In the genomic region with DNA sequence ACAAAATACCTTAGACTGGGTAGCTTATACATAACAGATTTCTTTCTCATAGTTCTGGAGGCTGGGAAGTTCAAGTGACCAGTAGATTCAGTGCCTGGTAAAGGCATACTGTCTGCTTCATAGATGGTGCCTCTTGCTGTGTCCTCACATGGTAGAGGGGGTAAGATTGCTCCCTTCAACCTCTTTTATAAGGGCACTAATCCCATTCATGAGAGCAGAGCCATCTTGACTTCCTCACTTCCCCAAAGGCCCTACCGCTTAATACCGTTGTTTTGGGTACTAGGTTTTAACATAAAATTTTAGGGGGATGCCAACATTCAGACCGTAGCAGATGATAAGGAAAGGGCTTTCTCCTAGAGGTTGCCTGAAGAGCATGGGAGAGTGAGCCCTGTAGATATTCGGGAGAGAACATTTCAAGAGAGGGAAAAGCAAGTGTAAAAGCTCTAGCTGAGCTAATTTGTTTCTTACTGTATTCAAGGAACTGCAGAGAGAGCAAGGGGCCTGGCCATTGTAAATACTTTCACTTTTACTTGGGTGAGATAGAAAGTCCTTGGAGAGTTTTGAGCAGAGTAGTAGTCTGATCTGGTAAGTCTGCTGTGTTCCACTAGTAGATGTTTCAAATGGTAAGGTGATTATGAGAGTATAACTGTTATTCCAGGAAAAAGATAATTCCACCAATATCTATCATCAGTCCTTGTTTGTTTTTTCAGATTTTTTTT, we compare ENCODE assay signal across 8 cellular contexts. TPM values are rescaled to one million over a fixed set of nuclear protein-coding genes. Genes with fewer than 3 reads are reported as not detected.
DNase-seq lines count a peak whose midpoint lies in the region; ATAC-seq and TF ChIP-seq lines count a peak whose summit lies in the region.

No MANE protein-coding gene starts in this region.

- H3K36me3 ChIP-seq in stomach = no peaks in the 10 kb centered on the region

- TF ChIP-seq CTCF in stomach (IDR thresholded peaks at IDR 0.05) = no peak

- WGBS in stomach, 5 donors = 59 to 73% (median 68%) methylated on average over 4 of the region's 4 CpGs

- H3K4me1 ChIP-seq in stomach = peaks cover 0 to 76% (median 35%) of the 10 kb centered on the region in 4 donors

- H3K27me3 Mint-ChIP-seq in T-helper 2 cell treated with Interferon-gamma antibody and Interleukin-4, amounts not matched to agents 5 μg/mL and 100 μg/mL, for 36 hours (ENCODE audit: low read depth) = no peaks in the 10 kb centered on the region
- no peaks in the 10 kb centered on the region for H3K27me3 Mint-ChIP-seq in naive B cell

- no peaks in the 10 kb centered on the region for H3K9me3 ChIP-seq in stomach

- no peaks in the 10 kb centered on the region for H3K27me3 ChIP-seq in stomach

- no peak for DNase-seq in activated CD4-positive, CD25-positive, alpha-beta regulatory T cell (lab: John Stamatoyannopoulos, UW)
- no peak for DNase-seq in T-helper 2 cell treated with Interferon-gamma antibody and Interleukin-4, amounts not matched to agents 5 μg/mL and 100 μg/mL, for 36 hours (ENCODE audit: low spot score)
- DNase-seq in naive B cell (peak; percentile 17), stomach (no peak), HCEC 1CT (no peak), GOT3 (lab: John Stamatoyannopoulos, UW) (no peak)

- no peak overlapping the region for H3K27ac ChIP-seq in stomach

- peaks cover 14% of the 10 kb centered on the region for H3K4me1 Mint-ChIP-seq in T-helper 2 cell treated with Interferon-gamma antibody and Interleukin-4, amounts not matched to agents 5 μg/mL and 100 μg/mL, for 36 hours (ENCODE audit: low read depth)
- peaks cover 44 to 58% (median 56%) of the 10 kb centered on the region in 3 donors for H3K4me1 Mint-ChIP-seq in naive B cell

- TF ChIP-seq POLR2A in stomach (IDR thresholded peaks at IDR 0.05) = no peak

- H3K9me3 Mint-ChIP-seq in T-helper 2 cell treated with Interferon-gamma antibody and Interleukin-4, amounts not matched to agents 5 μg/mL and 100 μg/mL, for 36 hours = no peaks in the 10 kb centered on the region
- H3K9me3 Mint-ChIP-seq in naive B cell = peaks cover 0 to 5% (median 0%) of the 10 kb centered on the region in 7 donors

- no peak for TF ChIP-seq EP300 in stomach (IDR thresholded peaks at IDR 0.05)

- H3K27ac Mint-ChIP-seq in T-helper 2 cell treated with Interferon-gamma antibody and Interleukin-4, amounts not matched to agents 5 μg/mL and 100 μg/mL, for 36 hours = peak overlapping the region; percentile 56
- peak overlapping the region in 4 of 6 donors; percentile 79 to 90 (median 83) for H3K27ac Mint-ChIP-seq in naive B cell

- no peak overlapping the region for H3K4me3 ChIP-seq in stomach

- peaks cover 2% of the 10 kb centered on the region for H3K36me3 Mint-ChIP-seq in T-helper 2 cell treated with Interferon-gamma antibody and Interleukin-4, amounts not matched to agents 5 μg/mL and 100 μg/mL, for 36 hours (ENCODE audit: low read depth)
- no peaks in the 10 kb centered on the region for H3K36me3 Mint-ChIP-seq in naive B cell

- peak; percentile 63 to 70 for ATAC-seq in activated CD4-positive, CD25-positive, alpha-beta regulatory T cell treated with anti-CD3 and anti-CD28 coated beads, Interleukin-2, amount 50 U/mL, for 24 hours
- ATAC-seq in HG02885 (IDR thresholded peaks at IDR 0.05; ENCODE audit: poor library complexity, unreplicated experiment) (peak; percentile 96), naive B cell (ENCODE audit: low read depth in 2 of 2) (peak; percentile 89 to 95)

- peak overlapping the region; percentile 30 for H3K4me3 Mint-ChIP-seq in T-helper 2 cell treated with Interferon-gamma antibody and Interleukin-4, amounts not matched to agents 5 μg/mL and 100 μg/mL, for 36 hours
- peak overlapping the region in 6 of 8 donors; percentile 29 to 69 (median 44) for H3K4me3 Mint-ChIP-seq in naive B cell

- intact Hi-C loops in stomach (cut with DNase I; ENCODE audit: low total_unique reads) = no loop called here

RNA-seq across cellular contexts. Expression of a gene that starts 27.3 kb away (rescaled TPM):
- polyA plus RNA-seq in naive B cell (ENCODE audit: low read depth in 6 of 6) (10 to 100 TPM; 18.0 to 31.4 (median 28.3) TPM), stomach (10 to 100 TPM in 1 of 3 donors, 1 to 10 TPM in 2; 3.4 to 10.2 (median 8.2) TPM)
- 10 to 100 TPM in 4 of 5 donors, 1 to 10 TPM in 1; 2.0 to 71.0 (median 31.7) TPM for total RNA-seq in stomach
